Comparison of ENCODE assay signal across 24 cellular contexts in the genomic region with DNA sequence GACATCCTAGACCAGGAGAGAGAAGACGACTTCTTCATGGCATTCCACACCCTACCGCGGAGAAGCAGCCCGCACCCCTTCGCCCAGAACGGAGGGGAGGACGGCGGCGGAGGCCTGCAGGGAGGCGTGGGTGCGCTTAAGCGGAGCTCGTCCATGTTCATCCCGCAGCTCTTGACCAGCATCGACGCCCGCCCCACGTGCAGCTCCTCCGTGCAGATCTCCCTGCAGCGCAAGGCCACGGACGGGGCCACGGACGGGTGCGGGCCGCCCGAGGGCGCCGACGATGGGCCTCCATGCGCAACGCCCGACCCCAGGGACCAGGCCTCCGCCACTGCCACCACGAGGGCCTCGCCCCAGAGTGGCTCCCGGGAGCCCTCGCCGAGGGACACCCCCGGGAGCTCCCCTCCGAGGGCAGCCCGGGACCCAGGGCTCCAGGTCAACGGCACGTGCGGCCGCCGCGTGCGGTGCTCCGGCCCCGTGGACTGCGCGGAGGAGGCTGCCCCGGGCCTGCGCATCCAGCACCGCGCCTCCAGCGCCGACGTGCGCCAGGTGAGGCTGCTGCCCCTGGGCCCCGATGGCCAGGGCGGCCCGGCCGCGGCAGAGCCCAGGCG.
DNase-seq lines count a peak whose midpoint lies in the region; ATAC-seq, FAIRE-seq and TF ChIP-seq lines count a peak whose summit lies in the region.
"Had no signal": no experiment of that assay in that cellular context is flagged by ENCODE, and none has a peak within 500 bp of the region (broad histone marks: within the 10 kb centered on the region; RNA-seq: fewer than 3 reads in every experiment).

No MANE protein-coding gene starts in this region.

- no peaks in the 10 kb centered on the region for H3F3A ChIP-seq in SK-N-SH (replicated peaks; ENCODE audit: insufficient read depth)

- peak overlapping the region; percentile 12 for H3K27ac ChIP-seq in HUES48 (ENCODE audit: low read depth, low read length)
- H3K27ac ChIP-seq in H1 (ENCODE audit: low read depth, low read length), result no peak overlapping the region
- H3K27ac ChIP-seq in mesenchymal stem cell (ENCODE audit: low read length, poor library complexity, severe bottlenecking), result no peak overlapping the region
- no peak overlapping the region for H3K27ac ChIP-seq in SK-N-SH (ENCODE audit: low read depth in 2 of 2, low read length in 1 of 2)
- H3K27ac ChIP-seq: epithelial cell of prostate had no signal

- no peak overlapping the region for H3K4ac ChIP-seq in H1 (replicated peaks; ENCODE audit: insufficient read length, low read depth, low read length)
- peak overlapping the region in 1 of 2 experiments; percentile 46 for H3K4ac ChIP-seq in mesenchymal stem cell (ENCODE audit: low read depth in 1 of 2, low read length in 2 of 2)

- H3K4me1 ChIP-seq in HUES48 (ENCODE audit: control insufficient read depth, insufficient read depth, low read length) (peaks cover 73% of the 10 kb centered on the region), H1 (replicated peaks in 1 of 4; ENCODE audit: control insufficient read depth in 3 of 4, insufficient read depth in 4 of 4, low read length in 3 of 4) (peaks cover 10 to 35% (median 22%) of the 10 kb centered on the region in 4 experiments), mesenchymal stem cell (ENCODE audit: control insufficient read depth, insufficient read depth, low read depth, low read length) (peaks cover 19% of the 10 kb centered on the region), SK-N-SH (ENCODE audit: control insufficient read depth in 1 of 2, insufficient read depth in 2 of 2, low read depth in 1 of 2, low read length in 1 of 2) (no peaks in the 10 kb centered on the region)

- H4K8ac ChIP-seq in H1 (ENCODE audit: extremely low read depth, insufficient read depth, low read length) (peak overlapping the region; percentile 90), mesenchymal stem cell (ENCODE audit: low read length) (peak overlapping the region; percentile 27)

- H4K20me1 ChIP-seq in H1 (replicated peaks in 1 of 2; ENCODE audit: control insufficient read depth in 1 of 2, insufficient read depth in 2 of 2, low read length in 2 of 2), result peaks cover 0 to 3% of the 10 kb centered on the region in 2 experiments
- H4K20me1 ChIP-seq in SK-N-SH (ENCODE audit: insufficient read depth), result no peaks in the 10 kb centered on the region
- H4K20me1 ChIP-seq: BLaER1 treated with 17β-estradiol and CSF1 and Interleukin-3, amounts not matched to agents 10 nM and 100 nM had no signal

- H3K18ac ChIP-seq in H1 (ENCODE audit: extremely low read depth, low read length) (peak overlapping the region; percentile 65; the same call in 1 of the 2 replicates), mesenchymal stem cell (ENCODE audit: low read depth in 1 of 2, low read length in 2 of 2) (peak overlapping the region in 1 of 2 experiments; percentile 25)

- H2BK12ac ChIP-seq in H1 (ENCODE audit: low read depth, low read length), result peak overlapping the region; percentile 72; the same call in 1 of the 2 replicates
- peak overlapping the region; percentile 11 to 86 for H2BK12ac ChIP-seq in mesenchymal stem cell (ENCODE audit: low read length in 2 of 2)

- H2BK15ac ChIP-seq in H1 (ENCODE audit: low read length), result no peak overlapping the region; the same call in 1 of the 2 replicates
- H2BK15ac ChIP-seq in mesenchymal stem cell (ENCODE audit: low read depth, poor library complexity, severe bottlenecking), result no peak overlapping the region

- no peak for TF ChIP-seq CTCF in H1 (IDR thresholded peaks at IDR 0.05; ENCODE audit: control extremely low read depth in 1 of 3, insufficient read depth in 1 of 3, low read depth in 1 of 3, low read length in 3 of 3)
- TF ChIP-seq CTCF in SK-N-SH (IDR thresholded peaks at IDR 0.05), result no peak

- H3K23me2 ChIP-seq in H1 (ENCODE audit: low read depth, low read length), result no peaks in the 10 kb centered on the region

- H3K9me3 ChIP-seq in HUES48 (ENCODE audit: control insufficient read depth, insufficient read depth, low read length) (no peaks in the 10 kb centered on the region), H1 (ENCODE audit: insufficient read depth in 2 of 2, low read depth in 1 of 2, low read length in 1 of 2) (no peaks in the 10 kb centered on the region), mesenchymal stem cell (ENCODE audit: control insufficient read depth, low read length) (no peaks in the 10 kb centered on the region), T-helper 17 cell (ENCODE audit: control insufficient read depth, low read length, poor library complexity, severe bottlenecking) (no peaks in the 10 kb centered on the region), SK-N-SH (no peaks in the 10 kb centered on the region)

- H3K27me3 ChIP-seq in HUES48 (ENCODE audit: control insufficient read depth, insufficient read depth, low read length), result no peaks in the 10 kb centered on the region
- no peaks in the 10 kb centered on the region for H3K27me3 ChIP-seq in H1 (replicated peaks in 1 of 4; ENCODE audit: control insufficient read depth in 3 of 4, extremely low read depth in 1 of 4, insufficient read depth in 3 of 4, low read length in 3 of 4)
- no peaks in the 10 kb centered on the region for H3K27me3 ChIP-seq in mesenchymal stem cell (ENCODE audit: control insufficient read depth in 1 of 2, insufficient read depth in 1 of 2, low read length in 2 of 2)
- no peaks in the 10 kb centered on the region for H3K27me3 ChIP-seq in SK-N-SH (ENCODE audit: insufficient read depth)
- H3K27me3 ChIP-seq: BLaER1 treated with 17β-estradiol and CSF1 and Interleukin-3, amounts not matched to agents 10 nM and 100 nM had no signal

- H3K23ac ChIP-seq in H1 (ENCODE audit: insufficient read length) (no peak overlapping the region), mesenchymal stem cell (ENCODE audit: low read length in 2 of 2) (no peak overlapping the region)

- peak overlapping the region; percentile 67 for H4K5ac ChIP-seq in H1 (ENCODE audit: insufficient read length, low read depth, low read length)

- H3K27me3 Mint-ChIP-seq in immature natural killer cell (ENCODE audit: low read depth in 3 of 3) (peaks cover 0 to 4% (median 1%) of the 10 kb centered on the region in 3 donors), T-helper 17 cell (peaks cover 10% of the 10 kb centered on the region)
- H3K27me3 Mint-ChIP-seq: IgD-negative memory B cell had no signal

- no peak overlapping the region for H2AFZ ChIP-seq in H1 (ENCODE audit: low read length)
- no peak overlapping the region for H2AFZ ChIP-seq in mesenchymal stem cell (ENCODE audit: low read depth, low read length)
- no peak overlapping the region for H2AFZ ChIP-seq in SK-N-SH (ENCODE audit: low read depth)

- H2BK5ac ChIP-seq in H1 (ENCODE audit: low read depth, low read length), result peak overlapping the region; percentile 49
- H2BK5ac ChIP-seq in mesenchymal stem cell (ENCODE audit: low read depth, low read length, poor library complexity, severe bottlenecking), result no peak overlapping the region

- 0 out of 2 replicates have a peak overlapping the region, but pooled peaks have one; percentile 9 for H2AK5ac ChIP-seq in H1 (ENCODE audit: low read depth, low read length)
- peak overlapping the region; percentile 97 for H2AK5ac ChIP-seq in mesenchymal stem cell (ENCODE audit: low read length, severe bottlenecking)

- H4K91ac ChIP-seq in H1 (replicated peaks; ENCODE audit: insufficient read length, low read length) (peak overlapping the region; percentile 22), mesenchymal stem cell (ENCODE audit: low read length) (peak overlapping the region; percentile 34)

- 94% methylated on average over 58 of the region's 67 CpGs; no CpG with 5 or more reads in 1 of the 2 experiments for WGBS in H1 (ENCODE audit: extremely low coverage in 1 of 2, insufficient coverage in 1 of 2, insufficient read length in 1 of 2, insufficient replicate concordance in 2 of 2, low coverage in 1 of 2, low lambda C conversion rate in 2 of 2, missing lambda C conversion rate in 1 of 2), 2 experiments
- WGBS in mesenchymal stem cell, result 98% methylated on average over 64 of the region's 67 CpGs
- over 99% methylated on average over 14 of the region's 67 CpGs for WGBS in SK-N-SH (ENCODE audit: low lambda C conversion rate)

- H3K9me3 Mint-ChIP-seq in immature natural killer cell, result peaks cover 0 to 2% (median 0%) of the 10 kb centered on the region in 6 donors
- H3K9me3 Mint-ChIP-seq: IgD-negative memory B cell; neural crest cell; T-helper 1 cell treated with Interleukin-12 subunit alpha and Interleukin-12 subunit beta and Interleukin-4 antibody, amounts not matched to agents 30 μg/mL and 1 μg/mL, for 36 hours had no signal

- no peak for TF ChIP-seq POLR2A in H1 (IDR thresholded peaks at IDR 0.05; ENCODE audit: control extremely low read depth in 1 of 2, low read depth in 2 of 2, low read length in 2 of 2)

- H3K27ac Mint-ChIP-seq in immature natural killer cell, result no peak overlapping the region
- no peak overlapping the region for H3K27ac Mint-ChIP-seq in T-helper 17 cell
- H3K27ac Mint-ChIP-seq: T-helper 1 cell treated with Interleukin-12 subunit alpha and Interleukin-12 subunit beta and Interleukin-4 antibody, amounts not matched to agents 30 μg/mL and 1 μg/mL, for 36 hours had no signal

- no peak overlapping the region for H3K4me3 Mint-ChIP-seq in immature natural killer cell
- no peak overlapping the region for H3K4me3 Mint-ChIP-seq in T-helper 17 cell
- H3K4me3 Mint-ChIP-seq: IgD-negative memory B cell; neural crest cell; T-helper 1 cell treated with Interleukin-12 subunit alpha and Interleukin-12 subunit beta and Interleukin-4 antibody, amounts not matched to agents 30 μg/mL and 1 μg/mL, for 36 hours had no signal

- CTCF ChIA-PET in H1 (lab: Charles Lee; ENCODE audit: partially characterized antibody), result interaction anchor here (0.7 to 2.5 kb wide), 7 partner anchors 27 to 311 kb away, joined by 3 to 14 read pairs (median 3); no protein-coding TSS in a partner anchor
- CTCF ChIA-PET in SK-N-SH (lab: Yijun Ruan, JAX), result no interaction called here

- H3K36me3 ChIP-seq in HUES48 (ENCODE audit: control insufficient read depth, insufficient read depth, low read length), result peaks cover 7% of the 10 kb centered on the region
- peaks cover 0 to 11% (median 4%) of the 10 kb centered on the region in 4 experiments; a peak in 2 of 8 replicates for H3K36me3 ChIP-seq in H1 (ENCODE audit: control insufficient read depth in 2 of 4, insufficient read depth in 4 of 4, low read length in 3 of 4)
- H3K36me3 ChIP-seq in mesenchymal stem cell (ENCODE audit: control insufficient read depth in 1 of 2, insufficient read depth in 2 of 2, low read depth in 1 of 2, low read length in 2 of 2), result peaks cover 0 to 18% of the 10 kb centered on the region in 2 experiments
- H3K36me3 ChIP-seq in SK-N-SH (replicated peaks in 1 of 2; ENCODE audit: control insufficient read depth in 1 of 2, insufficient read depth in 2 of 2, low read length in 1 of 2), result peaks cover 0 to 2% of the 10 kb centered on the region in 2 experiments

- peak overlapping the region; percentile 74 to 86; a peak in 3 of 4 replicates for H3K4me2 ChIP-seq in H1 (ENCODE audit: insufficient read depth in 1 of 2, low read depth in 2 of 2, low read length in 2 of 2)
- H3K4me2 ChIP-seq in mesenchymal stem cell (ENCODE audit: low read length, poor library complexity, severe bottlenecking), result no peak overlapping the region
- H3K4me2 ChIP-seq in SK-N-SH, result no peak overlapping the region

- DNase-seq in H1 (ENCODE audit: low read depth in 1 of 2, low spot score in 2 of 2), result no peak
- no peak for DNase-seq in mesenchymal stem cell
- DNase-seq in skeletal muscle cell (ENCODE audit: low read depth), result no peak
- DNase-seq in immature natural killer cell, result no peak
- DNase-seq in T-helper 17 cell, result no peak
- no peak for DNase-seq in SK-N-SH
- no peak for DNase-seq in Kasumi-1 (lab: John Stamatoyannopoulos, UW)
- DNase-seq: ACHN; activated CD4-positive, alpha-beta T cell treated with anti-CD3 and anti-CD28 coated beads, Interleukin-2, amount 50 U/mL, for 4 hours; activated CD8-positive, alpha-beta memory T cell treated with anti-CD3 and anti-CD28 coated beads, Interleukin-2, amount 50 U/mL, for 48 hours; activated naive CD4-positive, alpha-beta T cell; Calu3; central memory CD4-positive, alpha-beta T cell; foreskin fibroblast; NCI-H146; NCI-H748 treated with DMSO at 0.1 percent for 48 hours; SHP77 treated with DMSO at 0.1 percent for 48 hours had no signal

- TF ChIP-seq RAD21 in H1 (IDR thresholded peaks at IDR 0.05 in 1 of 2, conservative IDR thresholded peaks at IDR 0.05 in 1 of 2; ENCODE audit: low read depth in 2 of 2, low read length in 2 of 2) (no peak), SK-N-SH (IDR thresholded peaks at IDR 0.05; ENCODE audit: low read length) (no peak)

- H3K79me1 ChIP-seq in H1 (ENCODE audit: low read depth, low read length) (peaks cover 3% of the 10 kb centered on the region; the same call in 1 of the 2 replicates), mesenchymal stem cell (replicated peaks; ENCODE audit: low read length, poor library complexity, severe bottlenecking) (peaks cover 23% of the 10 kb centered on the region)

- no peak for TF ChIP-seq EP300 in H1 (IDR thresholded peaks at IDR 0.05; ENCODE audit: borderline replicate concordance in 1 of 2, low read depth in 2 of 2, low read length in 2 of 2)
- TF ChIP-seq EP300 in SK-N-SH (IDR thresholded peaks at IDR 0.05; ENCODE audit: borderline replicate concordance in 1 of 2, low read depth in 1 of 2, low read length in 1 of 2), result no peak

- H3K4me1 Mint-ChIP-seq in immature natural killer cell (no peaks in the 10 kb centered on the region), T-helper 17 cell (no peaks in the 10 kb centered on the region)

- no peak overlapping the region for H3K56ac ChIP-seq in H1 (replicated peaks; ENCODE audit: insufficient read length, low read depth, low read length)

- H3K36me3 Mint-ChIP-seq in immature natural killer cell, result peaks cover 0 to 4% (median 0%) of the 10 kb centered on the region in 3 donors
- no peaks in the 10 kb centered on the region for H3K36me3 Mint-ChIP-seq in T-helper 17 cell (ENCODE audit: low read depth)

- H2BK20ac ChIP-seq in H1 (ENCODE audit: low read length), result no peak overlapping the region

- H3K14ac ChIP-seq in H1 (ENCODE audit: insufficient read length) (no peak overlapping the region), mesenchymal stem cell (ENCODE audit: low read length in 2 of 2) (peak overlapping the region in 1 of 2 experiments; percentile 18)

- POLR2A ChIA-PET in H1 (lab: Charles Lee; ENCODE audit: partially characterized antibody), result interaction anchor here (0.5 to 0.6 kb wide), 2 partner anchors 50 to 93 kb away, joined by 3 read pairs; no protein-coding TSS in a partner anchor
- POLR2A ChIA-PET in SK-N-SH (lab: Yijun Ruan, JAX), result no interaction called here

- H3K79me2 ChIP-seq in H1 (ENCODE audit: control insufficient read depth in 1 of 2, insufficient read depth in 2 of 2, low read length in 2 of 2) (peaks cover 0 to 45% of the 10 kb centered on the region in 2 experiments; a peak in 2 of 4 replicates), SK-N-SH (ENCODE audit: insufficient read depth) (no peaks in the 10 kb centered on the region)

- H3K4me3 ChIP-seq in HUES48 (ENCODE audit: low read depth, low read length), result no peak overlapping the region
- no peak overlapping the region for H3K4me3 ChIP-seq in H1 (ENCODE audit: extremely low read depth in 1 of 4, insufficient read depth in 2 of 4, low read depth in 3 of 4, low read length in 4 of 4)
- H3K4me3 ChIP-seq in mesenchymal stem cell (ENCODE audit: insufficient read depth in 1 of 2, low read depth in 1 of 2, low read length in 2 of 2), result peak overlapping the region in 1 of 2 experiments; percentile 9
- H3K4me3 ChIP-seq in skeletal muscle cell (ENCODE audit: low read depth, low read length), result peak overlapping the region; percentile 44
- no peak overlapping the region for H3K4me3 ChIP-seq in SK-N-SH (ENCODE audit: low read depth in 2 of 2, low read length in 1 of 2)
- H3K4me3 ChIP-seq: BLaER1 treated with 17β-estradiol and CSF1 and Interleukin-3, amounts not matched to agents 10 nM and 100 nM had no signal

- no peak for FAIRE-seq in H1 (lab: Jason Lieb, UNC)
- FAIRE-seq: keratinocyte had no signal

- no peak overlapping the region for H2BK120ac ChIP-seq in H1 (replicated peaks; ENCODE audit: low read depth, low read length)
- H2BK120ac ChIP-seq in mesenchymal stem cell (ENCODE audit: low read depth, low read length), result no peak overlapping the region

- H3K9ac ChIP-seq in HUES48 (ENCODE audit: low read depth, low read length), result no peak overlapping the region
- H3K9ac ChIP-seq in H1 (replicated peaks in 1 of 4; ENCODE audit: extremely low read depth in 1 of 4, low read depth in 3 of 4, low read length in 3 of 4), result no peak overlapping the region
- H3K9ac ChIP-seq in mesenchymal stem cell (ENCODE audit: low read length), result no peak overlapping the region
- no peak overlapping the region for H3K9ac ChIP-seq in SK-N-SH
- H3K9ac ChIP-seq: BLaER1 treated with 17β-estradiol and CSF1 and Interleukin-3, amounts not matched to agents 10 nM and 100 nM had no signal

- no peaks in the 10 kb centered on the region for H3K9me2 ChIP-seq in SK-N-SH

- ATAC-seq in T-helper 17 cell, result no peak

Comparison
In these comparisons a context has a peak if more than half of its experiments do, and no peak if none do; other contexts are left out.
1. H3K4me2 ChIP-seq: peak in H1 (2 of 2); none in mesenchymal stem cell (single experiment) and SK-N-SH (single experiment).